Comparison of ENCODE assay signal across 1 cellular context in the genomic region with DNA sequence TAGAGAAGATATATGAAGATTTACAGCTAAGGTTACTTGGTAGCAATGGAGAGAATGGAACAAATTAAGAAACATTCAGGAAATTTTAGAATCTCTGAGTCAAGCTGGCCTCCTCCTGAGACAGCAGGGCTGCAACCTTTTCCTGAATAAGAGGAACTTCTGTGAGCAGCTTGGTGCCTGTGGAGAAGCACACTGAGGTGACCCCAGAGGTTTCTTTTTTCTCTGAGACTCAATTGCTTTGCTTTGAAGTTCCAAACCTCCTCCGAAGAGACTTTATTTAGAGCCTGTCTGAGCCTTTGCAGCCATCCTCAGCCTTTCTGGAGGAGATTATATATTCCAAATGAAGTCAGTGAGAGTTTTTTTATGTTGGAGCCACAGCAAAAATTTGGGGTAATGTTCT.
TF ChIP-seq lines count a peak whose summit lies in the region.

No MANE protein-coding gene starts in this region.

TF ChIP-seq in H1, 55 proteins besides CTCF, POLR2A, EP300 and RAD21:
- TF ChIP-seq EZH2 (IDR thresholded peaks at IDR 0.05; ENCODE audit: low read depth, low read length, severe bottlenecking), result no peak
- TF ChIP-seq TCF12 (IDR thresholded peaks at IDR 0.05; ENCODE audit: low read depth, low read length), result no peak
- no peak for TF ChIP-seq CBX5 (IDR thresholded peaks at IDR 0.05; ENCODE audit: low read depth, low read length)
- peak; percentile 72 for TF ChIP-seq NANOG (IDR thresholded peaks at IDR 0.05; ENCODE audit: insufficient read depth, low read depth, low read length, poor library complexity, severe bottlenecking)
- 0 out of 2 replicates have a peak, but pooled peaks have one; percentile 73 for TF ChIP-seq RXRA (IDR thresholded peaks at IDR 0.05; ENCODE audit: insufficient read depth, low read depth, low read length)
- no peak for TF ChIP-seq CTBP2 (IDR thresholded peaks at IDR 0.05; ENCODE audit: borderline replicate concordance, insufficient read depth, insufficient read length, low read length)
- no peak for TF ChIP-seq TEAD4 (IDR thresholded peaks at IDR 0.05; ENCODE audit: low read depth, low read length)
- no peak for TF ChIP-seq SP1 (IDR thresholded peaks at IDR 0.05; ENCODE audit: low read depth, low read length)
- no peak for TF ChIP-seq RFX5 (IDR thresholded peaks at IDR 0.05; ENCODE audit: borderline replicate concordance, low read depth, low read length)
